19 cellular contexts compared by ENCODE assay signal in genomic region chr5:179416906-179417470, GRCh38.
DNase-seq lines count a peak whose midpoint lies in the region; ATAC-seq and TF ChIP-seq lines count a peak whose summit lies in the region.
"Had no signal": no experiment of that assay in that cellular context is flagged by ENCODE, and none has a peak within 500 bp of the region (broad histone marks: within the 10 kb centered on the region; RNA-seq: fewer than 3 reads in every experiment).

No MANE protein-coding gene starts in this region.

- H3K36me3 ChIP-seq in H7 (replicated peaks; ENCODE audit: control insufficient read depth, insufficient read depth, low read length): no peaks in the 10 kb centered on the region
- H3K36me3 ChIP-seq: SJSA1 had no signal

- no peak for TF ChIP-seq CTCF in osteocyte (IDR thresholded peaks at IDR 0.05)

- no peaks in the 10 kb centered on the region for H3K27me3 ChIP-seq in H7 (ENCODE audit: control insufficient read depth, insufficient read depth, low read length)
- H3K27me3 ChIP-seq: SJSA1 had no signal

- POLR2A ChIA-PET in activated CD8-positive, alpha-beta T cell treated with anti-CD3 and anti-CD28 coated beads, Interleukin-2, amount 10 ng/mL, durations not matched to agents 7 days and 5 days (lab: Charles Lee): no interaction called here

- no peaks in the 10 kb centered on the region for H3K27me3 Mint-ChIP-seq in osteocyte (ENCODE audit: unreplicated experiment)
- no peaks in the 10 kb centered on the region for H3K27me3 Mint-ChIP-seq in activated CD8-positive, alpha-beta T cell treated with anti-CD3 and anti-CD28 coated beads, Interleukin-2, amount 10 ng/mL, durations not matched to agents 7 days and 5 days (ENCODE audit: low read depth)

- H3K4me3 Mint-ChIP-seq in osteocyte (ENCODE audit: unreplicated experiment): no peak overlapping the region
- no peak overlapping the region for H3K4me3 Mint-ChIP-seq in activated CD8-positive, alpha-beta T cell treated with anti-CD3 and anti-CD28 coated beads, Interleukin-2, amount 10 ng/mL, durations not matched to agents 7 days and 5 days
- H3K4me3 Mint-ChIP-seq: CD8-positive, alpha-beta memory T cell had no signal

- no peaks in the 10 kb centered on the region for H3K36me3 Mint-ChIP-seq in osteocyte (ENCODE audit: unreplicated experiment)
- no peaks in the 10 kb centered on the region for H3K36me3 Mint-ChIP-seq in activated CD8-positive, alpha-beta T cell treated with anti-CD3 and anti-CD28 coated beads, Interleukin-2, amount 10 ng/mL, durations not matched to agents 7 days and 5 days (ENCODE audit: low read depth)
- H3K36me3 Mint-ChIP-seq: CD8-positive, alpha-beta memory T cell had no signal

- H3K4me1 Mint-ChIP-seq in osteocyte (ENCODE audit: unreplicated experiment): no peaks in the 10 kb centered on the region
- no peaks in the 10 kb centered on the region for H3K4me1 Mint-ChIP-seq in activated CD8-positive, alpha-beta T cell treated with anti-CD3 and anti-CD28 coated beads, Interleukin-2, amount 10 ng/mL, durations not matched to agents 7 days and 5 days (ENCODE audit: low read depth)
- H3K4me1 Mint-ChIP-seq: CD8-positive, alpha-beta memory T cell had no signal

- CTCF ChIA-PET in activated CD8-positive, alpha-beta T cell treated with anti-CD3 and anti-CD28 coated beads, Interleukin-2, amount 10 ng/mL, durations not matched to agents 7 days and 5 days (lab: Charles Lee): no interaction called here

- peaks cover 11% of the 10 kb centered on the region for H3K9me3 Mint-ChIP-seq in osteocyte (ENCODE audit: unreplicated experiment)
- H3K9me3 Mint-ChIP-seq in activated CD8-positive, alpha-beta T cell treated with anti-CD3 and anti-CD28 coated beads, Interleukin-2, amount 10 ng/mL, durations not matched to agents 7 days and 5 days (ENCODE audit: insufficient read depth): no peaks in the 10 kb centered on the region
- H3K9me3 Mint-ChIP-seq: CD8-positive, alpha-beta memory T cell had no signal

- in situ Hi-C loops in ACHN (cut with HindIII; ENCODE audit: low pct_ligation_motif_present, low pct_unique_long_range_greater_than_20kb, low sequenced_read_pairs): no loop called here

- H3K4me3 ChIP-seq in H7 (ENCODE audit: insufficient read depth, low read depth, low read length): no peak overlapping the region
- H3K4me3 ChIP-seq: SJSA1 had no signal

- no peak overlapping the region for H3K27ac Mint-ChIP-seq in osteocyte (ENCODE audit: unreplicated experiment)
- H3K27ac Mint-ChIP-seq in activated CD8-positive, alpha-beta T cell treated with anti-CD3 and anti-CD28 coated beads, Interleukin-2, amount 10 ng/mL, durations not matched to agents 7 days and 5 days: no peak overlapping the region
- H3K27ac Mint-ChIP-seq: CD8-positive, alpha-beta memory T cell had no signal

- peak; percentile 53 for DNase-seq in H7
- peak; percentile 49 for DNase-seq in NCI-H526 treated with DMSO at 0.1 percent for 48 hours (lab: John Stamatoyannopoulos, UW)
- peak; percentile 42 for DNase-seq in islet precursor cell
- peak; percentile 76 for DNase-seq in osteocyte (ENCODE audit: extremely low spot score, unreplicated experiment)
- DNase-seq in ACHN: no peak
- no peak for DNase-seq in activated CD8-positive, alpha-beta T cell treated with anti-CD3 and anti-CD28 coated beads, Interleukin-2, amount 10 ng/mL, durations not matched to agents 7 days and 5 days
- DNase-seq: Calu3; CD8-positive, alpha-beta memory T cell; DMS153; GDM1; IMR-90; NCI-H1105 treated with DMSO at 0.1 percent for 48 hours; NCI-H2029 treated with DMSO at 0.1 percent for 48 hours; NCI-H2171; NCI-H345; NCI-H524; OCI-M1 had no signal

- no peak for ATAC-seq in activated CD8-positive, alpha-beta T cell treated with anti-CD3 and anti-CD28 coated beads, Interleukin-2, amount 10 ng/mL, durations not matched to agents 7 days and 5 days
- ATAC-seq in HG02610 (IDR thresholded peaks at IDR 0.05; ENCODE audit: unreplicated experiment): no peak

Comparison
In these comparisons a context has a peak if more than half of its experiments do, and no peak if none do; other contexts are left out.
1. DNase-seq: peak in H7 (single experiment), NCI-H526 treated with DMSO at 0.1 percent for 48 hours (single experiment), islet precursor cell (single experiment) and osteocyte (single experiment); none in ACHN (single experiment) and activated CD8-positive, alpha-beta T cell treated with anti-CD3 and anti-CD28 coated beads, Interleukin-2, amount 10 ng/mL, durations not matched to agents 7 days and 5 days (single experiment).